ENCODE assay signal across 8 cellular contexts in the genomic region with DNA sequence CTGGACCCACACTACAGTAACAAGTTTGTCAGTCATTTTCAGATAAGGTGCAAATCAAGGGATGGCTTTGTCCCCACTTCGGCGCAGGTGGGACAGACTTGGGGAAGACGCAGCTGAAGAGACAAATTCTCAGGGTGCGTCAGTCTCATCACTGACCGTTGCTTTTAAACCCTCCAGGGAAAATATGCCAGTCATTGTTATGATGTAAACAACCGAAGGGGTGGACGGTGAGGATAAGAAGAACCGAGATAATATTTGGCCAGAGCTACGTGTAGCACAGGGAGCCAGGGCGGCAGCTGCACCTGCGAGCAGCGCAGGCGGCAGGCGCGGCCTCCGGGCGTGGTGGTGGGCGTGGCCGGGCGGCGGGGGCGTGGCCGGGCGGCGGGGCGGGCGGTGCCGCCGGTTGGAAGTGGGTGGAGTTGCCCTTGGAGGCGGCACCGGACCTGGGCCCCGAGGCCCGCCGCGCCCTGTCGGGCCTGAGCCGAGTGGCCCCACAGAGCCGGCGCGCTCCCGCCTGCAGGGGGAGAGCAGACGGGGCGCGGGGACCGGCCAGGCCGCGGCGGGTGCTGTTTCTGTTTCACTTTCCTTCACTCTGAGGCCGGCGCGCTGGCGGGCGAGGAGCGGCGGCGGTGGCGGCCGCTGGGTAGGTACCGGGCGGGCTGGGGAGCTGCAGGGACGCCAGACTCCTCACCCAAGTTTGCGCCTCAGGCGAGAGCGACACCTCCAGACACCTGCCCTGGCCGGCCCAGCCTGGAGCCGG. TPM values are rescaled to one million over a fixed set of nuclear protein-coding genes. Genes with fewer than 3 reads are reported as not detected.
DNase-seq lines count a peak whose midpoint lies in the region; ATAC-seq, FAIRE-seq and TF ChIP-seq lines count a peak whose summit lies in the region.

TSS of gene PCGF5 (plus strand) at position 470 of the 760 bp plus-strand sequence. CDS start 2,209 bp downstream, outside the sequence.

- peak; percentile 76 for TF ChIP-seq POLR2A in GM12892 (IDR thresholded peaks at IDR 0.05; ENCODE audit: low read depth, low read length)
- peak; percentile 88 for TF ChIP-seq POLR2A in prostate gland (IDR thresholded peaks at IDR 0.05)

- peaks cover 23% of the 10 kb centered on the region for H3K36me3 Mint-ChIP-seq in T-helper 1 cell treated with Interleukin-12 subunit alpha and Interleukin-12 subunit beta and Interleukin-4 antibody, amounts not matched to agents 30 μg/mL and 1 μg/mL, for 36 hours (ENCODE audit: low read depth)

- intact Hi-C loops in left cardiac atrium (cut with DNase I), result loop anchor here in 1 of 2 donors (10.0 kb wide), 2 partner anchors 56 to 126 kb away; no protein-coding TSS in a partner anchor
- intact Hi-C loops in prostate gland (cut with DNase I), result loop anchor here (2.0 kb wide), 1 partner anchor 58 kb away; no protein-coding TSS in a partner anchor

- under 1% methylated on average over 54 of the region's 66 CpGs for WGBS in prostate gland

- no peaks in the 10 kb centered on the region for H3K27me3 ChIP-seq in prostate gland (replicated peaks; ENCODE audit: insufficient read depth)

- ATAC-seq in HG02642 (IDR thresholded peaks at IDR 0.05; ENCODE audit: poor library complexity, unreplicated experiment) (peak; percentile 97), left cardiac atrium (peak; percentile 99 to 100)

- H3K4me3 ChIP-seq in prostate gland, result peak within 1 kb of the TSS; percentile 89 to 93

- no peaks in the 10 kb centered on the region for H3K9me3 Mint-ChIP-seq in T-helper 1 cell treated with Interleukin-12 subunit alpha and Interleukin-12 subunit beta and Interleukin-4 antibody, amounts not matched to agents 30 μg/mL and 1 μg/mL, for 36 hours

- peaks cover 41% of the 10 kb centered on the region for H3K4me1 Mint-ChIP-seq in T-helper 1 cell treated with Interleukin-12 subunit alpha and Interleukin-12 subunit beta and Interleukin-4 antibody, amounts not matched to agents 30 μg/mL and 1 μg/mL, for 36 hours (ENCODE audit: low read depth)

- peak; percentile 98 for FAIRE-seq in GM12892 (lab: Jason Lieb, UNC)

- no peaks in the 10 kb centered on the region for H3K4me1 ChIP-seq in prostate gland (replicated peaks)

- DNase-seq in GM12892 (ENCODE audit: insufficient read length) (peak; percentile 84), NCI-H1092 treated with DMSO at 0.1 percent for 48 hours (lab: John Stamatoyannopoulos, UW) (peak; percentile 68), amniotic stem cell (lab: John Stamatoyannopoulos, UW) (peak; percentile 60), left cardiac atrium (peak; percentile 93), prostate gland (ENCODE audit: low spot score) (peak; percentile 90), ureter (ENCODE audit: low spot score) (peak; percentile 93)

- peak within 1 kb of the TSS; percentile 92 to 94 for H3K27ac ChIP-seq in prostate gland

- H3K27ac Mint-ChIP-seq in T-helper 1 cell treated with Interleukin-12 subunit alpha and Interleukin-12 subunit beta and Interleukin-4 antibody, amounts not matched to agents 30 μg/mL and 1 μg/mL, for 36 hours, result peak within 1 kb of the TSS; percentile 86

- H3K27me3 Mint-ChIP-seq in T-helper 1 cell treated with Interleukin-12 subunit alpha and Interleukin-12 subunit beta and Interleukin-4 antibody, amounts not matched to agents 30 μg/mL and 1 μg/mL, for 36 hours (ENCODE audit: low read depth), result no peaks in the 10 kb centered on the region

- peak within 1 kb of the TSS; percentile 89 for H3K4me3 Mint-ChIP-seq in T-helper 1 cell treated with Interleukin-12 subunit alpha and Interleukin-12 subunit beta and Interleukin-4 antibody, amounts not matched to agents 30 μg/mL and 1 μg/mL, for 36 hours

- no peaks in the 10 kb centered on the region for H3K9me3 ChIP-seq in prostate gland

- no peaks in the 10 kb centered on the region for H3K36me3 ChIP-seq in prostate gland

- peak in 3 of 4 experiments; percentile 11 to 77 (median 70) for TF ChIP-seq CTCF in prostate gland (IDR thresholded peaks at IDR 0.05)

RNA-seq across cellular contexts. Expression of gene PCGF5, which starts in this region (rescaled TPM):
- 40.8 TPM for polyA plus RNA-seq in GM12892 (2012; ENCODE audit: missing spikeins)
- total RNA-seq in left cardiac atrium, result 10 to 100 TPM; 46.3 to 55.6 TPM
- total RNA-seq in prostate gland, result 10 to 100 TPM; 35.7 to 41.3 TPM
- total RNA-seq in ureter, result 46.3 TPM

Comparison
In these comparisons a context has a peak if more than half of its experiments do, and no peak if none do; other contexts are left out.
1. Peak in every context shown above with its lines: DNase-seq, ATAC-seq, H3K4me3 ChIP-seq and H3K27ac ChIP-seq.